Comparison of ENCODE assay signal across 13 cellular contexts in genomic region chr10:29471483-29471859, GRCh38.
DNase-seq lines count a peak whose midpoint lies in the region; ATAC-seq and TF ChIP-seq lines count a peak whose summit lies in the region.
"Had no signal": no experiment of that assay in that cellular context is flagged by ENCODE, and none has a peak within 500 bp of the region (broad histone marks: within the 10 kb centered on the region; RNA-seq: fewer than 3 reads in every experiment).

No MANE protein-coding gene starts in this region.

- POLR2A ChIA-PET in activated CD4-positive, alpha-beta T cell treated with anti-CD3 and anti-CD28 coated beads for 36 hours (lab: Charles Lee) = no interaction called here

- no peaks in the 10 kb centered on the region for H3K27me3 Mint-ChIP-seq in activated CD4-positive, alpha-beta T cell treated with anti-CD3 and anti-CD28 coated beads for 36 hours
- H3K27me3 Mint-ChIP-seq: activated B cell treated with CpG ODN at 0.5 μM for 24 hours, B cell had no signal

- H3K27me3 ChIP-seq in stomach smooth muscle (ENCODE audit: control insufficient read depth in 1 of 2, insufficient read depth in 2 of 2, low read length in 2 of 2) = no peaks in the 10 kb centered on the region

- no peak for TF ChIP-seq CTCF in fibroblast of pulmonary artery (IDR thresholded peaks at IDR 0.05; ENCODE audit: low read length, missing control alignments)

- no peak overlapping the region for H3K4me3 ChIP-seq in fibroblast of pulmonary artery (replicated peaks; ENCODE audit: low read depth, low read length)
- H3K4me3 ChIP-seq in stomach smooth muscle (ENCODE audit: low read length in 2 of 2) = no peak overlapping the region

- peaks cover 38% of the 10 kb centered on the region for H3K36me3 Mint-ChIP-seq in activated CD4-positive, alpha-beta T cell treated with anti-CD3 and anti-CD28 coated beads for 36 hours (ENCODE audit: low read depth)

- no peaks in the 10 kb centered on the region for H3K9me3 Mint-ChIP-seq in activated CD4-positive, alpha-beta T cell treated with anti-CD3 and anti-CD28 coated beads for 36 hours (ENCODE audit: low read depth)
- H3K9me3 Mint-ChIP-seq: neural crest cell had no signal

- H3K9me3 ChIP-seq in stomach smooth muscle (ENCODE audit: control insufficient read depth in 2 of 2, low read length in 2 of 2) = no peaks in the 10 kb centered on the region

- peaks cover 69 to 70% of the 10 kb centered on the region in 2 donors for H3K36me3 ChIP-seq in stomach smooth muscle (ENCODE audit: control insufficient read depth in 2 of 2, insufficient read depth in 2 of 2, low read length in 2 of 2)

- in situ Hi-C loops in SK-MEL-5 (cut with HindIII; ENCODE audit: low pct_unique_long_range_greater_than_20kb, low sequenced_read_pairs) = no loop called here

- no peak for DNase-seq in activated CD4-positive, alpha-beta T cell treated with anti-CD3 and anti-CD28 coated beads for 36 hours
- no peak for DNase-seq in activated CD4-positive, alpha-beta T cell treated with anti-CD3 and anti-CD28 coated beads for 1 hour
- DNase-seq in SK-MEL-5 (ENCODE audit: low read depth, low spot score) (peak; percentile 41), fibroblast of pulmonary artery (ENCODE audit: low read depth) (peak; percentile 78), NAMALWA (ENCODE audit: low spot score) (no peak)
- DNase-seq: activated B cell treated with CpG ODN at 0.5 μM for 24 hours; effector memory CD4-positive, alpha-beta T cell; NCI-H2081 treated with DMSO at 0.1 percent for 48 hours had no signal

- ATAC-seq in activated CD4-positive, alpha-beta T cell treated with anti-CD3 and anti-CD28 coated beads for 36 hours = peak; percentile 12
- ATAC-seq in GM18873 (IDR thresholded peaks at IDR 0.05; ENCODE audit: low FRiP score, unreplicated experiment) = no peak
- ATAC-seq in HG02840 (IDR thresholded peaks at IDR 0.05; ENCODE audit: low FRiP score, unreplicated experiment) = no peak

- peaks cover 2% of the 10 kb centered on the region for H3K4me1 Mint-ChIP-seq in activated CD4-positive, alpha-beta T cell treated with anti-CD3 and anti-CD28 coated beads for 36 hours
- H3K4me1 Mint-ChIP-seq: activated B cell treated with CpG ODN at 0.5 μM for 24 hours, B cell, neural crest cell had no signal

- H3K27ac ChIP-seq in stomach smooth muscle (ENCODE audit: low read length) = peak overlapping the region; percentile 69

- no peak overlapping the region for H3K4me3 Mint-ChIP-seq in activated CD4-positive, alpha-beta T cell treated with anti-CD3 and anti-CD28 coated beads for 36 hours
- H3K4me3 Mint-ChIP-seq: activated B cell treated with CpG ODN at 0.5 μM for 24 hours, B cell, neural crest cell had no signal

- H3K27ac Mint-ChIP-seq in activated CD4-positive, alpha-beta T cell treated with anti-CD3 and anti-CD28 coated beads for 36 hours = no peak overlapping the region
- H3K27ac Mint-ChIP-seq: activated B cell treated with CpG ODN at 0.5 μM for 24 hours, B cell had no signal

- H3K9ac ChIP-seq in stomach smooth muscle (ENCODE audit: low read length in 2 of 2) = no peak overlapping the region

- intact Hi-C loops in activated CD4-positive, alpha-beta T cell treated with anti-CD3 and anti-CD28 coated beads for 36 hours (cut with DNase I, micrococcal nuclease) = no loop called here

- H3K4me1 ChIP-seq in stomach smooth muscle (ENCODE audit: control insufficient read depth, insufficient read depth, low read length) = peaks cover 39% of the 10 kb centered on the region

- CTCF ChIA-PET in activated CD4-positive, alpha-beta T cell treated with anti-CD3 and anti-CD28 coated beads for 36 hours (lab: Charles Lee) = interaction anchor here (0.5 to 1.5 kb wide), 3 partner anchors 20 to 95 kb away, joined by 3 to 5 read pairs (median 3); no protein-coding TSS in a partner anchor

Comparison
In these comparisons a context has a peak if more than half of its experiments do, and no peak if none do; other contexts are left out.
1. DNase-seq: peak in SK-MEL-5 (single experiment) and fibroblast of pulmonary artery (single experiment); none in activated CD4-positive, alpha-beta T cell treated with anti-CD3 and anti-CD28 coated beads for 36 hours (single experiment), activated CD4-positive, alpha-beta T cell treated with anti-CD3 and anti-CD28 coated beads for 1 hour (single experiment) and NAMALWA (single experiment).